ENCODE assay signal across 9 cellular contexts in the genomic region with DNA sequence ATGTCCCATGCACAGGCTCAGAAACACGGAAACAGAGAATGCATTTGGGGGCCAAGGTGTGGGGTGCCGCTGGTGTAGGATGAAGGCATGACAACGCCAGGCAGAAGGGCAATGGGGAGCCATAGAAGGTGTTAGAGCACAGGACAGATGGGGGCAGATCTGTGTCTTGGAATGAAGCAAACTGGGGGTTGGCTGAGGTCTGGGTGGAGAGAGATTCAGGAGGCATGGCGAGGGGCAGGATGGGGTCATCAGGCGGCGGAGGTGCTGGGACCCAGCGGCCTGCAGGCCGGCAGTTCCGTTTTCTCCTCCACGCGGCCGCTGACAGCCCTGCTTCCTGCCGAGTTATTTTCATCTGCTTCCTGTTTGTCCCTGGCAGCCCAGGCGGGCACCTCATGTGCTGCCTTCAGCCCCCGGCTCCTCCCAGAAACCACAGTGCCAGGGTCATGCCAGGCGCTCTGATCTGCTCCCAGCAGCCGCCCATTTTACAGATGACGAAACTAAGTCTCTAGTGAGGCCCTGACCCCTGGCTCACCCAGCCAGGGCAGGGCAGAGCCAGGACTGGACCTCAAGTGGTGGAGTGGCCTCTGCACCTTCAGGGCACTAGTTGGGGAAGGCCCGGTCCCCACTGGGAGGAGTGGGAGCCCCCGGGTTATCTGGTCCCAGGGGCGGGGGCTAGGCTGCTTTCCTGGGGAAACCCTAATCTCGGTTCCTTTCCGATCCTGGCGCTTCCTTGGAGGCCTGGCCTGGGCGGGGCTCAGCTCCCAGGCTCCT. TPM values are rescaled to one million over a fixed set of nuclear protein-coding genes. Genes with fewer than 3 reads are reported as not detected.
DNase-seq lines count a peak whose midpoint lies in the region; ATAC-seq, FAIRE-seq and TF ChIP-seq lines count a peak whose summit lies in the region.
"Had no signal": no experiment of that assay in that cellular context is flagged by ENCODE, and none has a peak within 500 bp of the region (broad histone marks: within the 10 kb centered on the region; RNA-seq: fewer than 3 reads in every experiment).

No MANE protein-coding gene starts in this region.

- FAIRE-seq in K562 (lab: Jason Lieb, UNC) = no peak
- FAIRE-seq: colon had no signal

- peaks cover 4% of the 10 kb centered on the region for H3K4me1 Mint-ChIP-seq in endodermal cell

- H3K4me2 ChIP-seq in K562 (ENCODE audit: insufficient read depth, low read length) = no peak overlapping the region

- H3K9me1 ChIP-seq in K562 (ENCODE audit: control insufficient read depth, insufficient read depth, low read length) = no peaks in the 10 kb centered on the region

- WGBS in K562 (ENCODE audit: insufficient coverage, low coverage, missing lambda C conversion rate) = 75% methylated on average over 18 of the region's 25 CpGs
- 91 to 92% methylated on average over 19 to 25 of the region's 25 CpGs for WGBS in endodermal cell (ENCODE audit: insufficient coverage in 1 of 2, insufficient read length in 1 of 2), 2 experiments

- H4K20me1 ChIP-seq in K562 (replicated peaks; ENCODE audit: control insufficient read depth, insufficient read depth, low read length) = 0 out of 2 replicates have a peak, but pooled peaks cover 3% of the 10 kb centered on the region

- intact Hi-C loops in K562 (cut with micrococcal nuclease) (no loop called here), mucosa of descending colon (cut with DNase I, micrococcal nuclease) (no loop called here)

- POLR2A ChIA-PET in K562 (lab: Yijun Ruan, JAX) = interaction anchor here (0.6 kb wide), 1 partner anchor 9 kb away, joined by 3 read pairs; no protein-coding TSS in a partner anchor

- peaks cover 63% of the 10 kb centered on the region for H3K27me3 Mint-ChIP-seq in endodermal cell (ENCODE audit: insufficient read depth)

- no peaks in the 10 kb centered on the region for H3K9me3 ChIP-seq in K562 (replicated peaks; ENCODE audit: control insufficient read depth, insufficient read depth, low read depth, low read length)
- H3K9me3 ChIP-seq in mucosa of descending colon = no peaks in the 10 kb centered on the region
- no peaks in the 10 kb centered on the region for H3K9me3 ChIP-seq in endodermal cell (ENCODE audit: control insufficient read depth, low read length)

- CTCF ChIA-PET in K562 (lab: Yijun Ruan, JAX; ENCODE audit: low intra/inter-chr PET ratio) = no interaction called here

- no peaks in the 10 kb centered on the region for H3K79me2 ChIP-seq in K562 (ENCODE audit: control insufficient read depth, insufficient read depth, low read length)

- 0 out of 2 replicates have a peak, but pooled peaks have one; percentile 14 for TF ChIP-seq CTCF in GM12875 (IDR thresholded peaks at IDR 0.05; ENCODE audit: borderline replicate concordance, insufficient read depth, low read depth, low read length)
- no peak for TF ChIP-seq CTCF in K562 (IDR thresholded peaks at IDR 0.05 in 2 of 3, conservative IDR thresholded peaks at IDR 0.05 in 1 of 3; ENCODE audit: insufficient read depth in 2 of 3, low read depth in 1 of 3, low read length in 3 of 3)
- TF ChIP-seq CTCF in mucosa of descending colon (IDR thresholded peaks at IDR 0.05) = no peak
- no peak for TF ChIP-seq CTCF in endodermal cell (conservative IDR thresholded peaks at IDR 0.05)

- DNase-seq in SKM-1 (lab: John Stamatoyannopoulos, UW; ENCODE audit: unreplicated experiment) = peak; percentile 86
- DNase-seq in K562 (ENCODE audit: extremely low read depth in 1 of 4, low spot score in 3 of 4) = no peak
- DNase-seq in mucosa of descending colon = peak; percentile 72 to 92 (median 81)
- no peak for DNase-seq in endodermal cell

- TF ChIP-seq RAD21 in K562 (CRISPR knock-in tag; conservative IDR thresholded peaks at IDR 0.05 in 1 of 2, IDR thresholded peaks at IDR 0.05 in 1 of 2) = no peak

- H3K27me3 ChIP-seq in K562 (ENCODE audit: control insufficient read depth in 2 of 2, insufficient read depth in 2 of 2, low read length in 2 of 2) (no peaks in the 10 kb centered on the region), endodermal cell (ENCODE audit: control insufficient read depth, insufficient read depth, low read length, poor library complexity, severe bottlenecking) (peaks cover 78% of the 10 kb centered on the region)

- no TSS peak for BruUV-seq in K562 (replicated peaks; lab: Mats Ljungman, UMichigan)

- no peak overlapping the region for H2AFZ ChIP-seq in K562 (ENCODE audit: low read depth, low read length)

- no peaks in the 10 kb centered on the region for H3K9me3 Mint-ChIP-seq in endodermal cell

- no peaks in the 10 kb centered on the region for H3K36me3 Mint-ChIP-seq in endodermal cell (ENCODE audit: low read depth)

- no peak overlapping the region for H3K27ac Mint-ChIP-seq in endodermal cell

- H3K4me3 ChIP-seq in GM12875 (ENCODE audit: low read depth, low read length) = peak overlapping the region; percentile 91
- H3K4me3 ChIP-seq in K562 = no peak overlapping the region
- no peak overlapping the region for H3K4me3 ChIP-seq in mucosa of descending colon
- H3K4me3 ChIP-seq in endodermal cell (ENCODE audit: low read length) = no peak overlapping the region

- no peak for TF ChIP-seq POLR2A in K562 (conservative IDR thresholded peaks at IDR 0.05)

- H3K36me3 ChIP-seq in K562 (ENCODE audit: control insufficient read depth, insufficient read depth, low read length) (peaks cover 4% of the 10 kb centered on the region; the same call in 1 of the 3 replicates), mucosa of descending colon (ENCODE audit: low read depth) (no peaks in the 10 kb centered on the region), endodermal cell (ENCODE audit: control insufficient read depth, insufficient read depth, low read length) (no peaks in the 10 kb centered on the region)

- peak overlapping the region in 1 of 2 experiments; percentile 20; a peak in 1 of 4 replicates for H3K9ac ChIP-seq in K562 (ENCODE audit: insufficient read depth in 1 of 2, low read depth in 2 of 2, low read length in 2 of 2)
- no peak overlapping the region for H3K9ac ChIP-seq in endodermal cell (ENCODE audit: extremely low read depth, low read length, poor library complexity, severe bottlenecking)

- peaks cover 24 to 83% of the 10 kb centered on the region in 2 experiments for H3K4me1 ChIP-seq in K562 (replicated peaks in 1 of 2; ENCODE audit: control insufficient read depth in 2 of 2, insufficient read depth in 2 of 2, low read length in 2 of 2)
- H3K4me1 ChIP-seq in mucosa of descending colon (ENCODE audit: low read depth) = peaks cover 48% of the 10 kb centered on the region
- peaks cover 5% of the 10 kb centered on the region for H3K4me1 ChIP-seq in endodermal cell (ENCODE audit: control insufficient read depth, insufficient read depth, low read length)

- in situ Hi-C loops in K562 (cut with MboI) = no loop called here

- no peak overlapping the region for H3K27ac ChIP-seq in K562 (ENCODE audit: extremely low read depth, low read depth, low read length)
- no peak overlapping the region for H3K27ac ChIP-seq in endodermal cell (ENCODE audit: low read depth, low read length)

- no peak for TF ChIP-seq EP300 in K562 (IDR thresholded peaks at IDR 0.05; ENCODE audit: low read length)

- H3K4me3 Mint-ChIP-seq in endodermal cell = no peak overlapping the region

- ATAC-seq in K562 = no peak
- ATAC-seq in mucosa of descending colon = peak; percentile 59
- ATAC-seq in GM21737 (IDR thresholded peaks at IDR 0.05; ENCODE audit: unreplicated experiment) = no peak
- ATAC-seq in HG02885 (IDR thresholded peaks at IDR 0.05; ENCODE audit: poor library complexity, unreplicated experiment) = no peak
- no peak for ATAC-seq in GM18502 (IDR thresholded peaks at IDR 0.05; ENCODE audit: poor library complexity, unreplicated experiment)

RNA-seq across cellular contexts. Expression of a gene that starts 2.2 kb away (rescaled TPM):
- total RNA-seq in K562 (2011; cell fraction: chromatin; rRNA removed; ENCODE audit: low replicate concordance) = 25.6 and 81.0 TPM in 2 replicates
- total RNA-seq in K562 (2011; cell fraction: nucleolus; rRNA removed) = 39.0 and 49.5 TPM in 2 replicates
- 22.7 and 24.1 TPM in 2 replicates for total RNA-seq in K562 (2011; cell fraction: nucleoplasm; rRNA removed)
- 22.1 and 31.1 TPM in 2 replicates for total RNA-seq in K562 (2014; rRNA removed)
- total RNA-seq in K562 (2014; rRNA removed; fragmentation: Illumina TruSeq; extraction: Trizol) = 1.0 and 1.8 TPM in 2 replicates
- 4.2 and 6.0 TPM in 2 replicates for total RNA-seq in K562 (2015; rRNA removed; fragmentation: Illumina TruSeq; extraction: Trizol)
- total RNA-seq in K562 (2021) = 18.0 and 19.9 TPM in 2 replicates
- polyA plus RNA-seq in K562 (2011; rRNA removed) = 4.4 and 7.6 TPM in 2 replicates
- 5.6 and 12.6 TPM in 2 replicates for polyA plus RNA-seq in K562 (2011; cell fraction: cytosol; rRNA removed)
- 17.8 and 38.7 TPM in 2 replicates for polyA plus RNA-seq in K562 (2011; cell fraction: nucleus; rRNA removed)
- polyA plus RNA-seq in K562 (2012) = 15.0 and 15.2 TPM in 2 replicates
- polyA plus RNA-seq in K562 (2014; fragmentation: Illumina TruSeq; extraction: Trizol) = 1.9 and 6.9 TPM in 2 replicates
- under 1 TPM; 0.08 to 0.63 TPM for polyA plus RNA-seq in K562 (2014; fragmentation: Nextera tagmentation; extraction: Ambion mirVana)
- polyA plus RNA-seq in K562 (2014; rRNA removed) = 16.3 and 20.2 TPM in 2 replicates
- 1.7 and 2.0 TPM in 2 replicates for polyA minus RNA-seq in K562 (2011; rRNA and poly(A)+ RNA removed)
- 6.2 and 8.5 TPM in 2 replicates for polyA minus RNA-seq in K562 (2011; cell fraction: cytosol; rRNA and poly(A)+ RNA removed)
- 5.5 and 6.6 TPM in 2 replicates for polyA minus RNA-seq in K562 (2011; cell fraction: nucleus; rRNA and poly(A)+ RNA removed)
- 10 to 100 TPM; 33.9 to 64.3 (median 58.8) TPM for total RNA-seq in mucosa of descending colon
- total RNA-seq in endodermal cell = 10 to 100 TPM; 14.8 to 17.1 TPM
- 5.9 TPM for polyA plus RNA-seq in endodermal cell (2013, experiment 1 of 2)
- polyA plus RNA-seq in endodermal cell (2013, experiment 2 of 2) = 4.8 TPM

RNA-seq across cellular contexts. Expression of a gene that starts 26.0 kb away (rescaled TPM):
- total RNA-seq in K562 (2011; cell fraction: chromatin; rRNA removed; ENCODE audit: low replicate concordance) = 38.2 and 129 TPM in 2 replicates
- 126 and 135 TPM in 2 replicates for total RNA-seq in K562 (2011; cell fraction: nucleolus; rRNA removed)
- total RNA-seq in K562 (2011; cell fraction: nucleoplasm; rRNA removed) = 74.1 and 78.7 TPM in 2 replicates
- total RNA-seq in K562 (2014; rRNA removed) (297 and 441 TPM in 2 replicates), K562 (2014; rRNA removed; fragmentation: Illumina TruSeq; extraction: Trizol) (40.2 and 78.0 TPM in 2 replicates), K562 (2015; rRNA removed; fragmentation: Illumina TruSeq; extraction: Trizol) (141 and 144 TPM in 2 replicates), K562 (2021) (328 and 351 TPM in 2 replicates), mucosa of descending colon (100 to 1,000 TPM; 108 to 138 (median 133) TPM), endodermal cell (100 to 1,000 TPM; 225 to 254 TPM)
- polyA plus RNA-seq in K562 (2011; rRNA removed) (244 and 334 TPM in 2 replicates), K562 (2014; fragmentation: Illumina TruSeq; extraction: Trizol) (267 and 448 TPM in 2 replicates), K562 (2014; fragmentation: Nextera tagmentation; extraction: Ambion mirVana) (10 to 100 TPM in 1 of 2 experiments, 1 to 10 TPM in 1; 3.4 to 32.5 TPM), K562 (2014; rRNA removed) (413 and 438 TPM in 2 replicates)
- polyA plus RNA-seq in K562 (2011; cell fraction: cytosol; rRNA removed) = 305 and 616 TPM in 2 replicates
- polyA plus RNA-seq in K562 (2011; cell fraction: nucleus; rRNA removed) = 112 and 143 TPM in 2 replicates
- 291 and 445 TPM in 2 replicates for polyA plus RNA-seq in K562 (2012)
- 36.0 and 77.6 TPM in 2 replicates for polyA minus RNA-seq in K562 (2011; rRNA and poly(A)+ RNA removed)
- polyA minus RNA-seq in K562 (2011; cell fraction: cytosol; rRNA and poly(A)+ RNA removed) = 127 and 173 TPM in 2 replicates
- 45.4 and 50.5 TPM in 2 replicates for polyA minus RNA-seq in K562 (2011; cell fraction: nucleus; rRNA and poly(A)+ RNA removed)
- 192 TPM for polyA plus RNA-seq in endodermal cell (2013, experiment 1 of 2)
- polyA plus RNA-seq in endodermal cell (2013, experiment 2 of 2) = 174 TPM

RNA-seq across cellular contexts. Expression of a gene that starts 29.3 kb away (rescaled TPM):
- 266 and 789 TPM in 2 replicates for total RNA-seq in K562 (2011; cell fraction: chromatin; rRNA removed; ENCODE audit: low replicate concordance)
- total RNA-seq in K562 (2011; cell fraction: nucleolus; rRNA removed) = 519 and 639 TPM in 2 replicates
- 258 and 297 TPM in 2 replicates for total RNA-seq in K562 (2011; cell fraction: nucleoplasm; rRNA removed)
- 31.4 and 45.4 TPM in 2 replicates for total RNA-seq in K562 (2014; rRNA removed)
- 8.9 and 12.7 TPM in 2 replicates for total RNA-seq in K562 (2014; rRNA removed; fragmentation: Illumina TruSeq; extraction: Trizol)
- total RNA-seq in K562 (2015; rRNA removed; fragmentation: Illumina TruSeq; extraction: Trizol) = 19.1 and 22.8 TPM in 2 replicates
- 90.0 and 96.1 TPM in 2 replicates for total RNA-seq in K562 (2021)
- polyA plus RNA-seq in K562 (2011; rRNA removed) = 32.6 and 52.0 TPM in 2 replicates
- 31.0 and 47.7 TPM in 2 replicates for polyA plus RNA-seq in K562 (2011; cell fraction: cytosol; rRNA removed)
- polyA plus RNA-seq in K562 (2011; cell fraction: nucleus; rRNA removed) = 504 and 724 TPM in 2 replicates
- 65.1 and 67.9 TPM in 2 replicates for polyA plus RNA-seq in K562 (2012)
- polyA plus RNA-seq in K562 (2014; fragmentation: Illumina TruSeq; extraction: Trizol) = 31.2 and 32.6 TPM in 2 replicates
- 1 to 10 TPM; 2.3 to 3.0 TPM for polyA plus RNA-seq in K562 (2014; fragmentation: Nextera tagmentation; extraction: Ambion mirVana)
- 73.5 and 94.1 TPM in 2 replicates for polyA plus RNA-seq in K562 (2014; rRNA removed)
- 13.1 and 14.8 TPM in 2 replicates for polyA minus RNA-seq in K562 (2011; rRNA and poly(A)+ RNA removed)
- 24.3 and 51.6 TPM in 2 replicates for polyA minus RNA-seq in K562 (2011; cell fraction: cytosol; rRNA and poly(A)+ RNA removed)
- 164 and 176 TPM in 2 replicates for polyA minus RNA-seq in K562 (2011; cell fraction: nucleus; rRNA and poly(A)+ RNA removed)
- total RNA-seq in mucosa of descending colon = 10 to 100 TPM; 23.5 to 25.6 (median 25.6) TPM
- 10 to 100 TPM; 67.2 to 68.7 TPM for total RNA-seq in endodermal cell
- polyA plus RNA-seq in endodermal cell (2013, experiment 1 of 2) = 16.2 TPM
- polyA plus RNA-seq in endodermal cell (2013, experiment 2 of 2) = 16.2 TPM

RNA-seq across cellular contexts. Expression of a gene that starts 34.6 kb away (rescaled TPM):
- 61.5 and 154 TPM in 2 replicates for total RNA-seq in K562 (2011; cell fraction: chromatin; rRNA removed; ENCODE audit: low replicate concordance)
- total RNA-seq in K562 (2011; cell fraction: nucleolus; rRNA removed) = 171 and 189 TPM in 2 replicates
- total RNA-seq in K562 (2011; cell fraction: nucleoplasm; rRNA removed) = 129 and 161 TPM in 2 replicates
- total RNA-seq in K562 (2014; rRNA removed) (639 and 643 TPM in 2 replicates), K562 (2014; rRNA removed; fragmentation: Illumina TruSeq; extraction: Trizol) (131 and 209 TPM in 2 replicates), K562 (2015; rRNA removed; fragmentation: Illumina TruSeq; extraction: Trizol) (349 and 395 TPM in 2 replicates), K562 (2021) (383 and 392 TPM in 2 replicates), mucosa of descending colon (100 to 1,000 TPM; 126 to 187 (median 144) TPM), endodermal cell (100 to 1,000 TPM; 331 to 449 TPM)
- polyA plus RNA-seq in K562 (2011; rRNA removed) (223 and 286 TPM in 2 replicates), K562 (2014; fragmentation: Illumina TruSeq; extraction: Trizol) (434 and 536 TPM in 2 replicates), K562 (2014; fragmentation: Nextera tagmentation; extraction: Ambion mirVana) (100 to 1,000 TPM in 1 of 2 experiments, 10 to 100 TPM in 1; 61.4 to 125 TPM), K562 (2014; rRNA removed) (661 and 856 TPM in 2 replicates)
- polyA plus RNA-seq in K562 (2011; cell fraction: cytosol; rRNA removed) = 531 and 777 TPM in 2 replicates
- polyA plus RNA-seq in K562 (2011; cell fraction: nucleus; rRNA removed) = 389 and 485 TPM in 2 replicates
- polyA plus RNA-seq in K562 (2012) = 659 and 746 TPM in 2 replicates
- 117 and 134 TPM in 2 replicates for polyA minus RNA-seq in K562 (2011; rRNA and poly(A)+ RNA removed)
- 191 and 300 TPM in 2 replicates for polyA minus RNA-seq in K562 (2011; cell fraction: cytosol; rRNA and poly(A)+ RNA removed)
- polyA minus RNA-seq in K562 (2011; cell fraction: nucleus; rRNA and poly(A)+ RNA removed) = 54.3 and 64.1 TPM in 2 replicates
- polyA plus RNA-seq in endodermal cell (2013, experiment 1 of 2) = 418 TPM
- polyA plus RNA-seq in endodermal cell (2013, experiment 2 of 2) = 416 TPM

RNA-seq across cellular contexts. Expression of a gene that starts 42.8 kb away (rescaled TPM):
- total RNA-seq in K562 (2011; cell fraction: chromatin; rRNA removed; ENCODE audit: low replicate concordance) = 25.1 and 70.9 TPM in 2 replicates
- total RNA-seq in K562 (2011; cell fraction: nucleolus; rRNA removed) = 40.8 and 41.4 TPM in 2 replicates
- total RNA-seq in K562 (2011; cell fraction: nucleoplasm; rRNA removed) = 34.4 and 52.1 TPM in 2 replicates
- total RNA-seq in K562 (2014; rRNA removed) = 82.3 and 124 TPM in 2 replicates
- total RNA-seq in K562 (2014; rRNA removed; fragmentation: Illumina TruSeq; extraction: Trizol) = 33.7 and 45.6 TPM in 2 replicates
- 52.7 and 54.9 TPM in 2 replicates for total RNA-seq in K562 (2015; rRNA removed; fragmentation: Illumina TruSeq; extraction: Trizol)
- 161 and 174 TPM in 2 replicates for total RNA-seq in K562 (2021)
- 36.4 and 61.3 TPM in 2 replicates for polyA plus RNA-seq in K562 (2011; rRNA removed)
- 82.9 and 105 TPM in 2 replicates for polyA plus RNA-seq in K562 (2011; cell fraction: cytosol; rRNA removed)
- 42.5 and 55.7 TPM in 2 replicates for polyA plus RNA-seq in K562 (2011; cell fraction: nucleus; rRNA removed)
- polyA plus RNA-seq in K562 (2012) = 82.7 and 152 TPM in 2 replicates
- polyA plus RNA-seq in K562 (2014; fragmentation: Illumina TruSeq; extraction: Trizol) = 123 and 158 TPM in 2 replicates
- polyA plus RNA-seq in K562 (2014; fragmentation: Nextera tagmentation; extraction: Ambion mirVana) = 10 to 100 TPM; 12.1 to 12.8 TPM
- 71.3 and 73.3 TPM in 2 replicates for polyA plus RNA-seq in K562 (2014; rRNA removed)
- polyA minus RNA-seq in K562 (2011; rRNA and poly(A)+ RNA removed) = 45.8 and 50.7 TPM in 2 replicates
- 132 and 161 TPM in 2 replicates for polyA minus RNA-seq in K562 (2011; cell fraction: cytosol; rRNA and poly(A)+ RNA removed)
- polyA minus RNA-seq in K562 (2011; cell fraction: nucleus; rRNA and poly(A)+ RNA removed) = 9.0 and 15.9 TPM in 2 replicates
- 10 to 100 TPM; 65.0 to 88.8 (median 84.7) TPM for total RNA-seq in mucosa of descending colon
- total RNA-seq in endodermal cell = 100 to 1,000 TPM; 426 to 469 TPM
- 225 TPM for polyA plus RNA-seq in endodermal cell (2013, experiment 1 of 2)
- polyA plus RNA-seq in endodermal cell (2013, experiment 2 of 2) = 200 TPM

Comparison
In these comparisons a context has a peak if more than half of its experiments do, and no peak if none do; other contexts are left out.
1. DNase-seq: peak in SKM-1 (single experiment) and mucosa of descending colon (3 of 3); none in K562 (0 of 4) and endodermal cell (single experiment).